In the genomic region with DNA sequence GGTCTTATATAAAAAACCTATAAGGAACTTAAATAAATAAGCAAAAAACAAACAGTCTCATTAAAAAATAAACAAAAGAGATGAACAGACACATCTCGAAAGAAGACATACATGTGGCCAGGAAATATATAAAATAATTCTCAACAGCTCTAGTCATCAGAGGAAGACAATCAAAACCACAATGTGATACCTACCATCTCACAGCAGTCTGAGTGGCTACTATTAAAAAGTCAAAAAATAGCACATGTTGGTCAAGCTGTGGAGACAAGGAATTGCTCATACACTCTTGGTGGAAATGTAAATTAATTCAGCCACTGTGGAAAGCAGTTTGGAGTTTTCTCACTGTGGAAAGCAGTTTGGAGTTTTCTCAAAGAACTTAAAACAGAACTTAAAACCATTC, we compare ENCODE assay signal across 9 cellular contexts.
"Had no signal": no experiment of that assay in that cellular context is flagged by ENCODE, and none has a peak within 500 bp of the region (broad histone marks: within the 10 kb centered on the region; RNA-seq: fewer than 3 reads in every experiment).

No MANE protein-coding gene starts in this region.

- H3K9me3 ChIP-seq: HAP-1 had no signal

- H3K4me1 ChIP-seq: HAP-1 had no signal

- H3K4me3 Mint-ChIP-seq: HFFc6 had no signal

- FAIRE-seq: HTR-8/SVneo, K562 had no signal

- H3K9ac ChIP-seq: GM23248 had no signal

- H2AFZ ChIP-seq: GM23248 had no signal

- DNase-seq: GM23248, GOT3, H7, HFFc6, IMR-90 had no signal

- H3K4me3 ChIP-seq: GM23248, HAP-1, K562 had no signal

- H3K36me3 ChIP-seq: HAP-1 had no signal

- H3K27ac Mint-ChIP-seq: HFFc6 had no signal

- H3K27ac ChIP-seq: GM23248 had no signal

- ATAC-seq: HCT116, K562 had no signal
